Comparison of ENCODE assay signal across 24 cellular contexts in genomic region chr15:78629031-78629715, GRCh38. TPM values are rescaled to one million over a fixed set of nuclear protein-coding genes. Genes with fewer than 3 reads are reported as not detected.
DNase-seq lines count a peak whose midpoint lies in the region; ATAC-seq and TF ChIP-seq lines count a peak whose summit lies in the region.
"Had no signal": no experiment of that assay in that cellular context is flagged by ENCODE, and none has a peak within 500 bp of the region (broad histone marks: within the 10 kb centered on the region; RNA-seq: fewer than 3 reads in every experiment).

No MANE protein-coding gene starts in this region.

- H3K4me3 Mint-ChIP-seq in Caco-2 (ENCODE audit: unreplicated experiment), result no peak overlapping the region
- H3K4me3 Mint-ChIP-seq: CD4-positive, alpha-beta memory T cell had no signal

- TF ChIP-seq CTCF in colonic mucosa (IDR thresholded peaks at IDR 0.05) (no peak), Caco-2 (IDR thresholded peaks at IDR 0.05; ENCODE audit: insufficient read depth in 1 of 2, low read depth in 1 of 2, low read length in 1 of 2, severe bottlenecking in 1 of 2, unreplicated experiment in 1 of 2) (no peak)

- H3K4me1 Mint-ChIP-seq in Caco-2 (ENCODE audit: low read depth, unreplicated experiment), result peaks cover 5% of the 10 kb centered on the region
- H3K4me1 Mint-ChIP-seq: CD4-positive, alpha-beta memory T cell had no signal

- H3K27ac ChIP-seq in colonic mucosa, result no peak overlapping the region
- H3K27ac ChIP-seq: A549, HL-60, PC-9, SJCRH30 had no signal

- CTCF ChIA-PET in Caco-2 (lab: Charles Lee), result no interaction called here

- no peak overlapping the region for H3K9ac ChIP-seq in colonic mucosa (ENCODE audit: low read depth in 2 of 2, low read length in 2 of 2)

- H3K9me3 Mint-ChIP-seq in Caco-2 (ENCODE audit: unreplicated experiment), result peaks cover 20% of the 10 kb centered on the region

- no TSS peak for BruUV-seq in Caco-2 (replicated peaks; lab: Mats Ljungman, UMichigan)

- ATAC-seq in HG03025 (IDR thresholded peaks at IDR 0.05; ENCODE audit: low FRiP score, unreplicated experiment), result no peak
- ATAC-seq: A549, Right ventricle myocardium inferior, SK-N-SH treated with all-trans-retinoic acid at 6 μM for 48 hours had no signal

- peaks cover 23% of the 10 kb centered on the region for H3K27me3 Mint-ChIP-seq in Caco-2 (ENCODE audit: insufficient read depth, unreplicated experiment)

- POLR2A ChIA-PET in Caco-2 (lab: Charles Lee), result no interaction called here

- H3K4me1 ChIP-seq in colonic mucosa (no peaks in the 10 kb centered on the region), Caco-2 (no peaks in the 10 kb centered on the region)
- H3K4me1 ChIP-seq: A549, SJCRH30 had no signal

- H3K4me3 ChIP-seq in colonic mucosa, result no peak overlapping the region
- H3K4me3 ChIP-seq in Caco-2 (ENCODE audit: low read depth, low read length), result no peak overlapping the region
- H3K4me3 ChIP-seq: A549, PC-9, SJCRH30 had no signal

- no peaks in the 10 kb centered on the region for H3K36me3 Mint-ChIP-seq in Caco-2 (ENCODE audit: insufficient read depth, unreplicated experiment)
- H3K36me3 Mint-ChIP-seq: CD4-positive, alpha-beta memory T cell had no signal

- H3K36me3 ChIP-seq in colonic mucosa (no peaks in the 10 kb centered on the region), Caco-2 (ENCODE audit: control insufficient read depth, insufficient read depth, low read length) (no peaks in the 10 kb centered on the region)
- H3K36me3 ChIP-seq: SJCRH30 had no signal

- intact Hi-C loops in posterior vena cava (cut with DNase I), result no loop called here
- intact Hi-C loops in colonic mucosa (cut with DNase I), result no loop called here
- intact Hi-C loops in Caco-2 (cut with micrococcal nuclease; ENCODE audit: unreplicated experiment), result no loop called here

- DNase-seq in activated effector memory CD4-positive, alpha-beta T cell treated with anti-CD3 and anti-CD28 coated beads, Interleukin-2, amount 50 U/mL, for 16 hours, result peak; percentile 50
- DNase-seq in activated effector memory CD4-positive, alpha-beta T cell treated with Interleukin-2 at 50 U/mL for 16 hours, result no peak
- DNase-seq in epidermal melanocyte (ENCODE audit: insufficient read length, low spot score), result peak; percentile 4
- DNase-seq in posterior vena cava (ENCODE audit: low spot score), result peak; percentile 79
- no peak for DNase-seq in colonic mucosa
- DNase-seq in Caco-2, result no peak
- DNase-seq: C1 segment of cervical spinal cord; CD4-positive, alpha-beta memory T cell; COR-L47; HCEC 1CT; Karpas-422; NCI-H1092; NCI-H1436; NCI-H187; NCI-H2081 treated with DMSO at 0.1 percent for 48 hours; NCI-H446; PC-9; SJCRH30 had no signal

- H3K9me3 ChIP-seq in colonic mucosa, result no peaks in the 10 kb centered on the region
- H3K9me3 ChIP-seq in Caco-2, result no peaks in the 10 kb centered on the region
- H3K9me3 ChIP-seq: SJCRH30 had no signal

- H3K27me3 ChIP-seq in colonic mucosa, result no peaks in the 10 kb centered on the region
- H3K27me3 ChIP-seq in Caco-2 (replicated peaks; ENCODE audit: control insufficient read depth, insufficient read depth, low read length), result no peaks in the 10 kb centered on the region; the same call in none of the 2 replicates

- H3K27ac Mint-ChIP-seq in Caco-2 (ENCODE audit: unreplicated experiment), result no peak overlapping the region

RNA-seq across cellular contexts. Expression of gene CHRNA3, which starts 8.4 kb away (rescaled TPM):
- total RNA-seq in posterior vena cava, result not detected
- 1 to 10 TPM; 2.0 to 3.5 TPM for total RNA-seq in colonic mucosa
- total RNA-seq in Caco-2 (2022), result not detected in 2 replicates
- total RNA-seq: CD4-positive, alpha-beta memory T cell; PC-9; RPMI7951; SJCRH30 had no signal

RNA-seq across cellular contexts. Expression of gene CHRNB4, which starts 11.8 kb away (rescaled TPM):
- total RNA-seq in posterior vena cava, result not detected
- total RNA-seq in colonic mucosa, result under 1 TPM in 1 of 2 donors, not detected in 1; 0.24 TPM
- total RNA-seq in Caco-2 (2022), result 1.3 TPM in 1 of 2 replicates, not detected in the other
- total RNA-seq: CD4-positive, alpha-beta memory T cell; Right ventricle myocardium inferior; RPMI7951 had no signal

Comparison
In these comparisons a context has a peak if more than half of its experiments do, and no peak if none do; other contexts are left out.
1. DNase-seq: peak in activated effector memory CD4-positive, alpha-beta T cell treated with anti-CD3 and anti-CD28 coated beads, Interleukin-2, amount 50 U/mL, for 16 hours (single experiment), epidermal melanocyte (single experiment) and posterior vena cava (single experiment); none in activated effector memory CD4-positive, alpha-beta T cell treated with Interleukin-2 at 50 U/mL for 16 hours (single experiment), colonic mucosa (single experiment) and Caco-2 (0 of 2).